In the genomic region with DNA sequence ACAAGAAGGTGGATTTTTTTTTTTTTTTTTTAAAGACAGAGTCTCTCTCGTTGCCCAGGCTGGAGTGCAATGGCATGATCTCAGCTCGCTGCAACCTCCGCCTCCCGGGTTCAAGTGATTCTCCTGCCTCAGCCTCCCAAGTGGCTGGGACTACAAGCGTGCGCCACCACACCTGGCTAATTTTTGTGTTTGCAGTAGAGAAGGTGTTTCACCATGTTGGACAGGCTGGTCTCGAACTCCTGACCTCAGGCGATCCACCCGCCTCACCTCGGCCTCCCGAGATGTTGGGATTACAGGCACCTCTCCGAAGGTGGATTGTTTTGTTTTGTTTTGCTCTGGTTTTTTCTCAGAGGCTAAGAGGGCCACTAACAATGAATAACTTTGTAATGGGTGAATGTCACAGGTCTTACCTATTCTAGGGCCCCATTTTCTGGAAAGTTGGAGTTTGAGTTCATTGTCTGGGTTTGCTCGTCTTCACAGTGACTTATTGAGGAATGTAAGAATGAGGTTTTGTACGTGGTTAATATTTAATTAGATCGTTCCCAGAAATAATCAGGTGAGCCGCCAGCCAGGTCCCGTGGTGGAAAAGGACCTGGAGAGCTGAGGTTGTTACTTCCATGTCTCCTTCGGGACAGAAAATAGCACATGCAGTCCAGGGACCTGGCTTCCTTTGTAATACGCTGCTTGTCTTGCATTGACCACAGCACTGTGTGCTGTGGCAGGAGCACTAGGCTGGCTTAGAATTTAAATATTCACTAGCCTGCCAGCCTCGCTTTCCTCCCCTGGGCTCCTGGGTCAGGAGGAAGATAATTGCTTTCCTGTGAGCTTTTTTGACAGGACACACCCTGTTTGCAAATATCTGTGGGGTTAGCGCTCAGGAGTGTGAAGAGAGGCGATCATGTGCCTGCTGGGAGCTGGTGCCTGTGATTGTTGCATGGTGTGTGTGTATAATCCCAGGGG, we compare ENCODE assay signal across 9 cellular contexts. TPM values are rescaled to one million over a fixed set of nuclear protein-coding genes. Genes with fewer than 3 reads are reported as not detected.
DNase-seq lines count a peak whose midpoint lies in the region; ATAC-seq, FAIRE-seq and TF ChIP-seq lines count a peak whose summit lies in the region.
"Had no signal": no experiment of that assay in that cellular context is flagged by ENCODE, and none has a peak within 500 bp of the region (broad histone marks: within the 10 kb centered on the region; RNA-seq: fewer than 3 reads in every experiment).

No MANE protein-coding gene starts in this region.

- H3K4me2 ChIP-seq in SU-DHL-6 (ENCODE audit: low read depth, low read length, poor library complexity, severe bottlenecking), result peak overlapping the region; percentile 86

- peaks cover 20% of the 10 kb centered on the region for H3K27me3 Mint-ChIP-seq in activated naive CD4-positive, alpha-beta T cell treated with anti-CD3 and anti-CD28 coated beads, Interleukin-2, amount 10 ng/mL, durations not matched to agents 7 days and 5 days

- H3F3A ChIP-seq in SU-DHL-6 (ENCODE audit: insufficient read depth), result peaks cover 18% of the 10 kb centered on the region

- ATAC-seq in GM19397 (IDR thresholded peaks at IDR 0.05; ENCODE audit: unreplicated experiment) (no peak), GM21423 (IDR thresholded peaks at IDR 0.05; ENCODE audit: unreplicated experiment) (no peak)

- H3K27ac ChIP-seq in SU-DHL-6 (ENCODE audit: low read depth, low read length) (no peak overlapping the region), kidney (ENCODE audit: low read depth in 2 of 2, low read length in 2 of 2) (peak overlapping the region; percentile 84 to 92), suprapubic skin (peak overlapping the region; percentile 95)

- peaks cover 19% of the 10 kb centered on the region; the same call in 1 of the 2 replicates for H3K79me2 ChIP-seq in SU-DHL-6 (ENCODE audit: insufficient read depth, low read length)

- DNase-seq in activated naive CD4-positive, alpha-beta T cell treated with anti-CD3 and anti-CD28 coated beads, Interleukin-2, amount 10 ng/mL, durations not matched to agents 7 days and 5 days, result no peak
- no peak for DNase-seq in activated naive CD4-positive, alpha-beta T cell treated with Interleukin-2 at 50 U/mL for 16 hours
- DNase-seq in kidney (no peak), suprapubic skin (ENCODE audit: low spot score in 2 of 2) (no peak), iPS-NIHi11 (ENCODE audit: low spot score) (no peak)
- DNase-seq: NCI-H1930 had no signal

- H3K4me3 ChIP-seq in SU-DHL-6 (ENCODE audit: insufficient read depth, low read length, poor library complexity, severe bottlenecking) (no peak overlapping the region), kidney (ENCODE audit: low read length in 2 of 2) (peak overlapping the region; percentile 84 to 92), suprapubic skin (peak overlapping the region; percentile 88)

- WGBS in suprapubic skin, result 74% methylated on average over 22 of the region's 22 CpGs

- no peak overlapping the region for H3K27ac Mint-ChIP-seq in activated naive CD4-positive, alpha-beta T cell treated with anti-CD3 and anti-CD28 coated beads, Interleukin-2, amount 10 ng/mL, durations not matched to agents 7 days and 5 days

- intact Hi-C loops in kidney (cut with DNase I), result no loop called here

- H3K36me3 Mint-ChIP-seq in activated naive CD4-positive, alpha-beta T cell treated with anti-CD3 and anti-CD28 coated beads, Interleukin-2, amount 10 ng/mL, durations not matched to agents 7 days and 5 days, result no peaks in the 10 kb centered on the region

- TF ChIP-seq EP300 in suprapubic skin (IDR thresholded peaks at IDR 0.05), result no peak

- no peaks in the 10 kb centered on the region for H3K9me3 ChIP-seq in SU-DHL-6 (ENCODE audit: insufficient read depth, low read length)
- no peaks in the 10 kb centered on the region for H3K9me3 ChIP-seq in kidney (ENCODE audit: control insufficient read depth in 1 of 2, low read length in 2 of 2)
- H3K9me3 ChIP-seq in suprapubic skin, result no peaks in the 10 kb centered on the region

- H3K27me3 ChIP-seq in SU-DHL-6 (ENCODE audit: low read length), result no peaks in the 10 kb centered on the region
- no peaks in the 10 kb centered on the region for H3K27me3 ChIP-seq in suprapubic skin

- TF ChIP-seq POLR2A in suprapubic skin (IDR thresholded peaks at IDR 0.05), result no peak

- peak; percentile 32 for FAIRE-seq in kidney (lab: Jason Lieb, UNC)

- H2AFZ ChIP-seq in SU-DHL-6 (ENCODE audit: low read depth, low read length, severe bottlenecking), result no peak overlapping the region

- CTCF ChIA-PET in activated naive CD4-positive, alpha-beta T cell treated with anti-CD3 and anti-CD28 coated beads, Interleukin-2, amount 10 ng/mL, durations not matched to agents 7 days and 5 days (lab: Charles Lee), result no interaction called here

- H3K4me1 ChIP-seq in kidney (ENCODE audit: control insufficient read depth in 1 of 2, insufficient read depth in 1 of 2, low read depth in 1 of 2, low read length in 2 of 2) (peaks cover 47 to 50% of the 10 kb centered on the region in 2 donors), suprapubic skin (peaks cover 64% of the 10 kb centered on the region)

- peaks cover 10% of the 10 kb centered on the region; the same call in 1 of the 2 replicates for H4K20me1 ChIP-seq in SU-DHL-6 (ENCODE audit: low read depth, low read length)

- H3K9ac ChIP-seq in SU-DHL-6 (ENCODE audit: low read length), result no peak overlapping the region; the same call in 1 of the 2 replicates
- peak overlapping the region; percentile 62 to 73 for H3K9ac ChIP-seq in kidney (ENCODE audit: low read length in 2 of 2)

- no peaks in the 10 kb centered on the region for H3K36me3 ChIP-seq in SU-DHL-6 (ENCODE audit: low read length)
- H3K36me3 ChIP-seq in kidney (ENCODE audit: control insufficient read depth in 1 of 2, insufficient read depth in 2 of 2, low read length in 2 of 2), result peaks cover 0 to 5% of the 10 kb centered on the region in 2 donors
- H3K36me3 ChIP-seq in suprapubic skin, result no peaks in the 10 kb centered on the region

- H3K9me3 Mint-ChIP-seq in activated naive CD4-positive, alpha-beta T cell treated with anti-CD3 and anti-CD28 coated beads, Interleukin-2, amount 10 ng/mL, durations not matched to agents 7 days and 5 days, result no peaks in the 10 kb centered on the region

- H3K4me1 Mint-ChIP-seq in activated naive CD4-positive, alpha-beta T cell treated with anti-CD3 and anti-CD28 coated beads, Interleukin-2, amount 10 ng/mL, durations not matched to agents 7 days and 5 days, result peaks cover 37% of the 10 kb centered on the region

- no peaks in the 10 kb centered on the region for H3K9me2 ChIP-seq in SU-DHL-6 (replicated peaks; ENCODE audit: insufficient read depth, low read length)

- TF ChIP-seq CTCF in SU-DHL-6 (IDR thresholded peaks at IDR 0.05; ENCODE audit: insufficient read depth, low read length, poor library complexity, severe bottlenecking), result no peak
- TF ChIP-seq CTCF in kidney (IDR thresholded peaks at IDR 0.05; ENCODE audit: borderline replicate concordance, extremely low read depth, insufficient read depth), result no peak
- no peak for TF ChIP-seq CTCF in suprapubic skin (IDR thresholded peaks at IDR 0.05)

- peak overlapping the region; percentile 3 for H3K4me3 Mint-ChIP-seq in activated naive CD4-positive, alpha-beta T cell treated with anti-CD3 and anti-CD28 coated beads, Interleukin-2, amount 10 ng/mL, durations not matched to agents 7 days and 5 days

RNA-seq across cellular contexts. Expression of a gene that starts 2.3 kb away (rescaled TPM):
- total RNA-seq in kidney (87.8 TPM), suprapubic skin (100 to 1,000 TPM; 162 to 289 (median 200) TPM)
- 39.4 TPM for polyA plus RNA-seq in kidney (ENCODE audit: insufficient read depth, low read depth, low replicate concordance)

RNA-seq across cellular contexts. Expression of a gene that starts 58.3 kb away (rescaled TPM):
- 47.8 TPM for total RNA-seq in kidney
- 21.4 TPM for polyA plus RNA-seq in kidney (ENCODE audit: insufficient read depth, low read depth, low replicate concordance)
- 10 to 100 TPM; 42.0 to 67.1 (median 63.0) TPM for total RNA-seq in suprapubic skin
